ENCODE assay signal across 15 cellular contexts in genomic region chr13:24931450-24932217, GRCh38.
DNase-seq lines count a peak whose midpoint lies in the region; ATAC-seq and TF ChIP-seq lines count a peak whose summit lies in the region.
"Had no signal": no experiment of that assay in that cellular context is flagged by ENCODE, and none has a peak within 500 bp of the region (broad histone marks: within the 10 kb centered on the region; RNA-seq: fewer than 3 reads in every experiment).

No MANE protein-coding gene starts in this region.

- intact Hi-C loops in sciatic nerve (cut with DNase I) = no loop called here

- H3K4me2 ChIP-seq in GM23338 = peak overlapping the region; percentile 72

- no peaks in the 10 kb centered on the region for H3K36me3 Mint-ChIP-seq in GM23338 (ENCODE audit: low read depth)

- H3K9ac ChIP-seq in iPS-15b (ENCODE audit: low read depth, low read length) = peak overlapping the region; percentile 37

- peak overlapping the region; percentile 49 for H2AFZ ChIP-seq in GM23338

- H3K27ac ChIP-seq in GM23338 (ENCODE audit: low read depth) (no peak overlapping the region), substantia nigra (ENCODE audit: low read depth, low read length, poor library complexity, severe bottlenecking) (no peak overlapping the region)

- no peaks in the 10 kb centered on the region for H4K20me1 ChIP-seq in GM23338 (replicated peaks; ENCODE audit: insufficient read depth)

- peak overlapping the region; percentile 54 for H3K4me3 ChIP-seq in GM23338
- H3K4me3 ChIP-seq in astrocyte of the cerebellum (ENCODE audit: low read depth, low read length) = peak overlapping the region; percentile 33
- peak overlapping the region; percentile 67 for H3K4me3 ChIP-seq in iPS-15b (ENCODE audit: low read depth, low read length)

- peak; percentile 95 for ATAC-seq in GM23338
- ATAC-seq in GM19351 (IDR thresholded peaks at IDR 0.05; ENCODE audit: unreplicated experiment) = no peak
- ATAC-seq in sciatic nerve = no peak

- no peaks in the 10 kb centered on the region for H3K9me2 ChIP-seq in GM23338 (ENCODE audit: insufficient read depth)

- no peaks in the 10 kb centered on the region for H3K9me3 ChIP-seq in iPS-15b (ENCODE audit: control insufficient read depth, insufficient read depth, low read length)

- H3K36me3 ChIP-seq in GM23338 (ENCODE audit: insufficient read depth) (no peaks in the 10 kb centered on the region), iPS-15b (ENCODE audit: control insufficient read depth, insufficient read depth, low read length) (no peaks in the 10 kb centered on the region)

- H3K27me3 Mint-ChIP-seq in GM23338 (ENCODE audit: insufficient read depth, low read depth, poor library complexity) = peaks cover 8% of the 10 kb centered on the region

- no peaks in the 10 kb centered on the region for H3F3A ChIP-seq in GM23338 (replicated peaks; ENCODE audit: low read depth)

- H3K27me3 ChIP-seq in GM23338 (ENCODE audit: insufficient read depth) = peaks cover 17% of the 10 kb centered on the region; the same call in 1 of the 2 replicates
- H3K27me3 ChIP-seq in iPS-15b (ENCODE audit: control insufficient read depth, insufficient read depth, low read length) = peaks cover 19% of the 10 kb centered on the region

- H3K27ac Mint-ChIP-seq in GM23338 = peak overlapping the region; percentile 53
- H3K27ac Mint-ChIP-seq: activated naive CD8-positive, alpha-beta T cell had no signal

- in situ Hi-C loops in astrocyte of the cerebellum (cut with HindIII; ENCODE audit: low sequenced_read_pairs) = no loop called here

- no peaks in the 10 kb centered on the region; the same call in 2 of the 3 replicates for H3K9me3 Mint-ChIP-seq in GM23338

- peak; percentile 83 for DNase-seq in GM23338 (ENCODE audit: low spot score)
- DNase-seq in astrocyte of the cerebellum (ENCODE audit: low read depth) = no peak
- DNase-seq in retina = peak; percentile 12
- no peak for DNase-seq in substantia nigra (lab: John Stamatoyannopoulos, UW)
- no peak for DNase-seq in sciatic nerve (ENCODE audit: low spot score)
- DNase-seq: activated CD8-positive, alpha-beta memory T cell treated with anti-CD3 and anti-CD28 coated beads, Interleukin-2, amount 50 U/mL, for 48 hours; dermis blood vessel endothelial cell; islet precursor cell; NCI-H187; NCI-H524 treated with DMSO at 0.1 percent for 48 hours; stimulated activated CD4-positive, alpha-beta T cell treated with anti-CD3 and anti-CD28 coated beads, Interleukin-2, amount 100 ng/mL, for 24 hours; stimulated activated CD8-positive, alpha-beta memory T cell treated with anti-CD3 and anti-CD28 coated beads, Interleukin-4, amount 100 ng/mL, for 48 hours had no signal

- H3K4me1 ChIP-seq in GM23338 (ENCODE audit: insufficient read depth) (peaks cover 9% of the 10 kb centered on the region; the same call in 1 of the 2 replicates), iPS-15b (ENCODE audit: control insufficient read depth, insufficient read depth, low read length) (peaks cover 6% of the 10 kb centered on the region)

- H3K4me3 Mint-ChIP-seq in GM23338 = peak overlapping the region; percentile 71
- H3K4me3 Mint-ChIP-seq: activated naive CD8-positive, alpha-beta T cell had no signal

- H3K4me1 Mint-ChIP-seq in GM23338 = peaks cover 33% of the 10 kb centered on the region

- no peaks in the 10 kb centered on the region for H3K79me2 ChIP-seq in GM23338 (replicated peaks; ENCODE audit: insufficient read depth)

- TF ChIP-seq CTCF in GM23338 (conservative IDR thresholded peaks at IDR 0.05; ENCODE audit: low read depth in 2 of 2) = 0 out of 4 replicates have a peak, but pooled peaks of 1 of the 2 experiments have one; percentile 8
- no peak for TF ChIP-seq CTCF in astrocyte of the cerebellum (IDR thresholded peaks at IDR 0.05; ENCODE audit: low read depth, low read length, missing control alignments)

TF ChIP-seq in GM23338, 12 proteins besides CTCF, POLR2A, EP300 and RAD21:
- TF ChIP-seq ZNF331 (CRISPR knock-in tag; IDR thresholded peaks at IDR 0.05; ENCODE audit: low read depth) = no peak

Comparison
In these comparisons a context has a peak if more than half of its experiments do, and no peak if none do; other contexts are left out.
1. DNase-seq: peak in GM23338 (single experiment) and retina (single experiment); none in astrocyte of the cerebellum (single experiment), substantia nigra (0 of 49) and sciatic nerve (single experiment).
2. Peak in every context shown above with its lines, with median percentiles within 50 percentile points of each other: H3K4me3 ChIP-seq.